Comparison of ENCODE assay signal across 18 cellular contexts in the genomic region with DNA sequence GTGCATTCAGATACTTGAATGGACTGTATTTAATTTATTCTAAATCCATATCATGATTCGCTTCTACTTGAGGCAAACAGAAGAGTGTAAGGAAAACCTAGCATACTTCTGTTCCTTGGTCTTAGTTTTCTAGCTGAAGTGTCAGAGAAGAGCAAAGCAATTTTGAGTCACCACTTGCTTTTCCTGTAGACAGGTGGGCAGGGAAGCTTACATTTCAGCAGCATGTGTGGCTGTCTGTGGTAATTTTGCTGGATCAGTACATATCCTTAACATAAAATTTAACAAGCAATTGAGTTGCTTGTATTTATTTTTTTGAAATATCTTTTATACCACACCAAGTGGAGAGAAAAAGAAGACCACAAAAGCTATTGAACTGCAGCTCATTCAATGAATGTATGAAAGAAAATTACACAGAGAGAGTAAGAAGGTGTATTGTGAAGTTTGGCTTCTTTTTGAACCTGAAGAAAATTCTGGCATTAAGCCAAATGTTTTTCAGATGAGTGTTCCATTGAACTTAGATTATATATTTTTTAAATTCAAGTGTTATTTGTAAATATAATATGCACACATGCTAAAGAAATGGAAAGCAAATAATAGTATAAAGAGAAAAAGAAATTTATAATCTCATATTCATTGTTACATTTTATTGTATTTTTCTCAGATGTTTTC.
A peak's percentile ranks its signal among the peaks of the same experiment; 100 is the strongest.
DNase-seq lines count a peak whose midpoint lies in the region; ATAC-seq, FAIRE-seq and TF ChIP-seq lines count a peak whose summit lies in the region.
"Had no signal": no experiment of that assay in that cellular context is flagged by ENCODE, and none has a peak within 500 bp of the region (broad histone marks: within the 10 kb centered on the region; RNA-seq: fewer than 3 reads in every experiment).

No MANE protein-coding gene starts in this region.

- no peaks in the 10 kb centered on the region for H3K9me1 ChIP-seq in keratinocyte (ENCODE audit: control insufficient read depth, extremely low read depth, insufficient read depth, low read length)

- no peak for TF ChIP-seq CTCF in keratinocyte (optimal IDR thresholded peaks at IDR 0.05 in 1 of 3, IDR thresholded peaks at IDR 0.05 in 1 of 3, conservative IDR thresholded peaks at IDR 0.05 in 1 of 3; ENCODE audit: extremely low read depth in 1 of 3, insufficient read depth in 2 of 3, low read length in 3 of 3)
- no peak for TF ChIP-seq CTCF in coronary artery (IDR thresholded peaks at IDR 0.05)

- dilution Hi-C loops in keratinocyte (cut with MboI; ENCODE audit: extremely low pct_ligation_motif_present, low sequenced_read_pairs): no loop called here

- H3K4me2 ChIP-seq in keratinocyte (ENCODE audit: control insufficient read depth, extremely low read depth, insufficient read depth, low read depth, low read length): no peak overlapping the region
- H3K4me2 ChIP-seq: BLaER1 treated with 17β-estradiol and CSF1 and Interleukin-3, amounts not matched to agents 10 nM and 100 nM had no signal

- no peaks in the 10 kb centered on the region for H3K27me3 ChIP-seq in keratinocyte (ENCODE audit: control insufficient read depth, extremely low read depth, insufficient read depth, low read length)
- H3K27me3 ChIP-seq: BLaER1 treated with 17β-estradiol and CSF1 and Interleukin-3, amounts not matched to agents 10 nM and 100 nM; Peyer's patch had no signal

- no peaks in the 10 kb centered on the region for H3K36me3 ChIP-seq in keratinocyte (ENCODE audit: control insufficient read depth in 2 of 2, extremely low read depth in 1 of 2, insufficient read depth in 2 of 2, low read length in 2 of 2)
- H3K36me3 ChIP-seq: BLaER1 treated with 17β-estradiol and CSF1 and Interleukin-3, amounts not matched to agents 10 nM and 100 nM; Peyer's patch had no signal

- H3K27ac ChIP-seq in keratinocyte (ENCODE audit: control insufficient read depth, insufficient read depth, low read length) (no peak overlapping the region), coronary artery (no peak overlapping the region)
- H3K27ac ChIP-seq: BLaER1 treated with 17β-estradiol and CSF1 and Interleukin-3, amounts not matched to agents 10 nM and 100 nM; Peyer's patch had no signal

- no peaks in the 10 kb centered on the region for H3K9me3 ChIP-seq in keratinocyte (ENCODE audit: control insufficient read depth, low read depth, low read length)
- H3K9me3 ChIP-seq: BLaER1 treated with 17β-estradiol and CSF1 and Interleukin-3, amounts not matched to agents 10 nM and 100 nM; Peyer's patch had no signal

- H3K4me1 ChIP-seq in keratinocyte (ENCODE audit: control insufficient read depth, extremely low read depth, insufficient read depth, low read length): no peaks in the 10 kb centered on the region
- H3K4me1 ChIP-seq: BLaER1 treated with 17β-estradiol and CSF1 and Interleukin-3, amounts not matched to agents 10 nM and 100 nM; Peyer's patch had no signal

- FAIRE-seq in keratinocyte (lab: Jason Lieb, UNC): peak; percentile 43
- FAIRE-seq: A204.1 had no signal

- H4K20me1 ChIP-seq in keratinocyte (ENCODE audit: control insufficient read depth, extremely low read depth, insufficient read depth, low read length): no peaks in the 10 kb centered on the region
- H4K20me1 ChIP-seq: BLaER1 treated with 17β-estradiol and CSF1 and Interleukin-3, amounts not matched to agents 10 nM and 100 nM had no signal

- ATAC-seq in GM19455 (IDR thresholded peaks at IDR 0.05; ENCODE audit: unreplicated experiment) (no peak), HG02759 (IDR thresholded peaks at IDR 0.05; ENCODE audit: unreplicated experiment) (no peak)
- ATAC-seq: left colon, right cardiac atrium had no signal

- DNase-seq in NCI-H1417 (lab: John Stamatoyannopoulos, UW) (peak; percentile 20 to 62 (median 32)), NCI-H1417 treated with DMSO at 0.1 percent for 48 hours (lab: John Stamatoyannopoulos, UW) (no peak), LHCN-M2 (ENCODE audit: low read depth) (peak; percentile 26), NCI-H524 treated with DMSO at 0.1 percent for 48 hours (lab: John Stamatoyannopoulos, UW) (peak; percentile 97), keratinocyte (ENCODE audit: low read depth, low spot score) (no peak), coronary artery (ENCODE audit: low spot score) (no peak)
- DNase-seq: activated CD4-positive, alpha-beta T cell treated with anti-CD3 and anti-CD28 coated beads for 48 hours; activated effector memory CD4-positive, alpha-beta T cell treated with anti-CD3 and anti-CD28 coated beads, Interleukin-2, amount 50 U/mL, for 16 hours; central memory CD4-positive, alpha-beta T cell; effector CD8-positive, alpha-beta T cell; hippocampal formation; left colon; Peyer's patch; right cardiac atrium had no signal

- H3K79me2 ChIP-seq in keratinocyte (ENCODE audit: control insufficient read depth, insufficient read depth, low read length): no peaks in the 10 kb centered on the region

- H2AFZ ChIP-seq in keratinocyte (ENCODE audit: control insufficient read depth, low read length): no peak overlapping the region

- no peak overlapping the region for H3K4me3 ChIP-seq in keratinocyte (ENCODE audit: control insufficient read depth in 2 of 3, extremely low read depth in 1 of 3, insufficient read depth in 2 of 3, low read depth in 1 of 3, low read length in 3 of 3)
- H3K4me3 ChIP-seq in coronary artery: no peak overlapping the region
- H3K4me3 ChIP-seq: BLaER1 treated with 17β-estradiol and CSF1 and Interleukin-3, amounts not matched to agents 10 nM and 100 nM; Peyer's patch had no signal

- no peak overlapping the region for H3K9ac ChIP-seq in keratinocyte (ENCODE audit: control insufficient read depth, extremely low read depth, insufficient read depth, low read length)
- H3K9ac ChIP-seq: BLaER1 treated with 17β-estradiol and CSF1 and Interleukin-3, amounts not matched to agents 10 nM and 100 nM had no signal

Comparison
In these comparisons a context has a peak if more than half of its experiments do, and no peak if none do; other contexts are left out.
1. DNase-seq: peak in NCI-H1417 (3 of 3), LHCN-M2 (single experiment) and NCI-H524 treated with DMSO at 0.1 percent for 48 hours (single experiment); none in NCI-H1417 treated with DMSO at 0.1 percent for 48 hours (single experiment), keratinocyte (single experiment) and coronary artery (single experiment).